In the genomic region with DNA sequence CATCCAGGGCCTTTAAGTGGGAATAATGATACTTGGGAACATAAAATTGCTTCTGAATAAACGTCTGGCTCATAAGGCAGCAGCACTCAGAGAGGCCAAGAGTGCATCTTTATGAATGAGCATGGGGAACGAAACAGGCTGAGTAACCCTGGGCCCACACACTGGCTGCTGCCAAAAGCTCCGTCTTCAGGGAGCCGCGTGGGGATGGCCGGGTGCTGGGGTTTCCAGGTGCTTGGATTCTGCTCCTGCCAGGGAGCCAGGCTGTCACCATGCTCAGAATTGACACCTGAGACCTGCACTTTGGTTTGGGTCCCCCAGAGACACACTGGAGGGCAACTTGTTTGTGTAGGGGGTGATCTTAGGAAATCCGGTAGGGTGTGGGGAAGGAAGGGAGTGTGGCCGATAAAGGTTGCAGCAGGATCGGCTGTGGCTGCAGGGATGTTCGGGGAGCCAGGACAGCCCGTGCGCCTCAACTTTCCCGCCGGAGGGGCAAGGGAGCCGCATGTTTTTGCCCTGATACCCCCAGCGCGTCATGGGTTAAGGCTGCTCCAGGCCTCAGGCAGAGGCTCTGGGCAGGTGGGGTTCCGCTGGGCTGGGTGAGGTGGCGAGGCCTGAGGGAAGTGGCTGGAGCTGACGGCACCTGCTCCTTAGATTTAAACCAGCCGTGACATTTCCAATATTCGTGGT, we compare ENCODE assay signal across 16 cellular contexts.
DNase-seq lines count a peak whose midpoint lies in the region; ATAC-seq and TF ChIP-seq lines count a peak whose summit lies in the region.
"Had no signal": no experiment of that assay in that cellular context is flagged by ENCODE, and none has a peak within 500 bp of the region (broad histone marks: within the 10 kb centered on the region; RNA-seq: fewer than 3 reads in every experiment).

No MANE protein-coding gene starts in this region.

- no peaks in the 10 kb centered on the region for H3K79me2 ChIP-seq in osteoblast (ENCODE audit: insufficient read depth, low read length)

- TF ChIP-seq CTCF in left ventricle myocardium inferior (IDR thresholded peaks at IDR 0.05; ENCODE audit: borderline replicate concordance) (no peak), RWPE2 (IDR thresholded peaks at IDR 0.05; ENCODE audit: poor library complexity, severe bottlenecking) (no peak), osteoblast (IDR thresholded peaks at IDR 0.05; ENCODE audit: extremely low read depth, low read depth, low read length) (no peak)

- peak in 2 of 3 experiments; percentile 8 to 60 for DNase-seq in NCI-H1417 (lab: John Stamatoyannopoulos, UW)
- no peak for DNase-seq in NCI-H1417 treated with DMSO at 0.1 percent for 48 hours (lab: John Stamatoyannopoulos, UW)
- peak; percentile 16 for DNase-seq in Right ventricle myocardium superior
- no peak for DNase-seq in left ventricle myocardium inferior
- DNase-seq in RWPE2 (ENCODE audit: low spot score), result peak; percentile 77
- peak; percentile 38 for DNase-seq in osteoblast (ENCODE audit: insufficient read length, low spot score, missing footprints)
- DNase-seq in SW 1271 (lab: John Stamatoyannopoulos, UW), result no peak
- no peak for DNase-seq in dermis blood vessel endothelial cell
- DNase-seq: 8988T; CD4-positive, alpha-beta memory T cell; H9; IMR-90; Karpas-422; MG63; NCI-H1092 treated with DMSO at 0.1 percent for 48 hours; NCI-H510A treated with DMSO at 0.1 percent for 48 hours had no signal

- H3K4me3 ChIP-seq in left ventricle myocardium inferior, result no peak overlapping the region
- H3K4me3 ChIP-seq in RWPE2 (ENCODE audit: severe bottlenecking), result no peak overlapping the region
- no peak overlapping the region for H3K4me3 ChIP-seq in osteoblast (ENCODE audit: insufficient read depth, low read length)
- H3K4me3 ChIP-seq: MG63 had no signal

- peaks cover 80% of the 10 kb centered on the region for H3K27me3 ChIP-seq in left ventricle myocardium inferior (ENCODE audit: low read depth)
- peaks cover 50% of the 10 kb centered on the region for H3K27me3 ChIP-seq in RWPE2 (ENCODE audit: insufficient read depth, poor library complexity, severe bottlenecking)
- H3K27me3 ChIP-seq in osteoblast (ENCODE audit: insufficient read depth, low read length), result peaks cover 7% of the 10 kb centered on the region

- H3K4me1 ChIP-seq in left ventricle myocardium inferior, result no peaks in the 10 kb centered on the region
- H3K4me1 ChIP-seq in RWPE2 (ENCODE audit: insufficient read depth, poor library complexity, severe bottlenecking), result no peaks in the 10 kb centered on the region
- no peaks in the 10 kb centered on the region for H3K4me1 ChIP-seq in osteoblast (ENCODE audit: insufficient read depth, low read length)

- H4K20me1 ChIP-seq in osteoblast (ENCODE audit: insufficient read depth, low read length), result no peaks in the 10 kb centered on the region

- ATAC-seq in Right ventricle myocardium superior (ENCODE audit: poor library complexity) (no peak), RWPE2 (ENCODE audit: low read depth) (no peak)

- intact Hi-C loops in Right ventricle myocardium superior (cut with DNase I) (no loop called here), left ventricle myocardium inferior (cut with micrococcal nuclease) (no loop called here)

- no peak overlapping the region for H2AFZ ChIP-seq in osteoblast (ENCODE audit: low read length)

- peaks cover 21% of the 10 kb centered on the region for H3K9me3 ChIP-seq in left ventricle myocardium inferior (replicated peaks)
- peaks cover 2% of the 10 kb centered on the region for H3K9me3 ChIP-seq in RWPE2 (ENCODE audit: severe bottlenecking)
- no peaks in the 10 kb centered on the region for H3K9me3 ChIP-seq in osteoblast (ENCODE audit: low read depth, low read length)

- no peak overlapping the region for H3K4me2 ChIP-seq in osteoblast (ENCODE audit: insufficient read depth, low read length)

- H3K27ac ChIP-seq in left ventricle myocardium inferior (replicated peaks) (no peak overlapping the region), RWPE2 (ENCODE audit: poor library complexity, severe bottlenecking) (no peak overlapping the region), osteoblast (ENCODE audit: low read depth, low read length) (no peak overlapping the region)

- H3K36me3 ChIP-seq in left ventricle myocardium inferior (no peaks in the 10 kb centered on the region), RWPE2 (ENCODE audit: low read depth) (no peaks in the 10 kb centered on the region), osteoblast (ENCODE audit: insufficient read depth, low read length) (no peaks in the 10 kb centered on the region)
- H3K36me3 ChIP-seq: MG63 had no signal

Comparison
In these comparisons a context has a peak if more than half of its experiments do, and no peak if none do; other contexts are left out.
1. DNase-seq: peak in NCI-H1417 (2 of 3), Right ventricle myocardium superior (single experiment), RWPE2 (single experiment) and osteoblast (single experiment); none in NCI-H1417 treated with DMSO at 0.1 percent for 48 hours (single experiment), left ventricle myocardium inferior (single experiment), SW 1271 (0 of 2) and dermis blood vessel endothelial cell (single experiment).